11 cellular contexts compared by ENCODE assay signal in genomic region chr7:18530224-18531179, GRCh38. TPM values are rescaled to one million over a fixed set of nuclear protein-coding genes. Genes with fewer than 3 reads are reported as not detected.
DNase-seq lines count a peak whose midpoint lies in the region; ATAC-seq, FAIRE-seq and TF ChIP-seq lines count a peak whose summit lies in the region.
"Had no signal": no experiment of that assay in that cellular context is flagged by ENCODE, and none has a peak within 500 bp of the region (broad histone marks: within the 10 kb centered on the region; RNA-seq: fewer than 3 reads in every experiment).

No MANE protein-coding gene starts in this region.

- no TSS peak for BruUV-seq in GM12878 (replicated peaks; lab: Mats Ljungman, UMichigan)

- no peak overlapping the region; the same call in 1 of the 2 replicates for H2AFZ ChIP-seq in GM12878 (ENCODE audit: control insufficient read depth, low read depth, low read length)
- H2AFZ ChIP-seq: PC-9 had no signal

- no peak for TF ChIP-seq POLR2A in GM12878 (IDR thresholded peaks at IDR 0.05; ENCODE audit: low read depth, low read length)

- no peaks in the 10 kb centered on the region for H3K79me2 ChIP-seq in GM12878 (ENCODE audit: control insufficient read depth, insufficient read depth, low read length)

- POLR2A ChIA-PET in GM12878 (lab: Charles Lee), result interaction anchor here (1.0 kb wide), 1 partner anchor 23 kb away, joined by 3 read pairs; no protein-coding TSS in a partner anchor

- 3% methylated on average over 5 of the region's 5 CpGs for WGBS in GM12878 (ENCODE audit: insufficient coverage, insufficient replicate concordance, low lambda C conversion rate, missing lambda C conversion rate)

- no peak for FAIRE-seq in GM12878 (lab: Jason Lieb, UNC)

- no peak for TF ChIP-seq RAD21 in GM12878 (IDR thresholded peaks at IDR 0.05; ENCODE audit: insufficient read depth, low read depth, low read length)

- no peaks in the 10 kb centered on the region for H3K36me3 ChIP-seq in GM06990 (ENCODE audit: control insufficient read depth, insufficient read depth, low read length)
- no peaks in the 10 kb centered on the region for H3K36me3 ChIP-seq in GM12878 (ENCODE audit: control insufficient read depth in 2 of 2, insufficient read depth in 2 of 2, low read length in 1 of 2)

- TF ChIP-seq CTCF in GM06990 (IDR thresholded peaks at IDR 0.05; ENCODE audit: insufficient read depth, low read length, poor library complexity, severe bottlenecking) (no peak), GM12878 (IDR thresholded peaks at IDR 0.05 in 2 of 3, conservative IDR thresholded peaks at IDR 0.05 in 1 of 3; ENCODE audit: control insufficient read depth in 2 of 3, extremely low read depth in 1 of 3, insufficient read depth in 1 of 3, low read depth in 3 of 3, low read length in 3 of 3) (no peak)

- no peaks in the 10 kb centered on the region for H4K20me1 ChIP-seq in GM12878 (ENCODE audit: control insufficient read depth, insufficient read depth)

- peak; percentile 18 for ATAC-seq in GM19468 (IDR thresholded peaks at IDR 0.05; ENCODE audit: extremely low read depth, unreplicated experiment)
- ATAC-seq in HG03064 (IDR thresholded peaks at IDR 0.05; ENCODE audit: low read depth, unreplicated experiment), result peak; percentile 85
- peak; percentile 52 for ATAC-seq in GM12878
- no peak for ATAC-seq in HG03521 (IDR thresholded peaks at IDR 0.05; ENCODE audit: unreplicated experiment)
- ATAC-seq: activated naive CD4-positive, alpha-beta T cell treated with anti-CD3 and anti-CD28 coated beads, Interleukin-2, amount 50 U/mL, for 72 hours had no signal

- H3K9ac ChIP-seq in GM12878 (ENCODE audit: control insufficient read depth, insufficient read depth, low read length), result no peak overlapping the region

- no peaks in the 10 kb centered on the region for H3K9me3 ChIP-seq in GM12878 (replicated peaks; ENCODE audit: control insufficient read depth, insufficient read depth, low read length)

- SMC1A ChIA-PET in GM12878 (lab: Charles Lee; ENCODE audit: uncharacterized antibody, unreplicated experiment), result interaction anchor here (1.1 kb wide), 1 partner anchor 11 kb away, joined by 7 read pairs; no protein-coding TSS in a partner anchor

- H3K27ac ChIP-seq in GM12878 (ENCODE audit: control insufficient read depth, insufficient read depth), result no peak overlapping the region
- H3K27ac ChIP-seq: PC-9 had no signal

- intact Hi-C loops in GM12878 (cut with micrococcal nuclease; ENCODE audit: unreplicated experiment), result no loop called here

- CTCF ChIA-PET in GM12878 (lab: Yijun Ruan, JAX), result no interaction called here

- H3K4me2 ChIP-seq in GM12878 (ENCODE audit: control insufficient read depth, insufficient read depth), result peak overlapping the region; percentile 44; the same call in 1 of the 2 replicates
- H3K4me2 ChIP-seq: PC-9 had no signal

- H3K4me1 ChIP-seq in GM12878 (ENCODE audit: control insufficient read depth, insufficient read depth, low read length), result no peaks in the 10 kb centered on the region

- in situ Hi-C loops in GM12878 (cut with MboI), result no loop called here

- H3K4me3 ChIP-seq in GM06990 (replicated peaks; ENCODE audit: low read depth, low read length) (0 out of 2 replicates have a peak overlapping the region, but pooled peaks have one; percentile 15), GM12878 (no peak overlapping the region)
- H3K4me3 ChIP-seq: PC-9 had no signal

- TF ChIP-seq EP300 in GM12878 (IDR thresholded peaks at IDR 0.05; ENCODE audit: borderline replicate concordance in 1 of 2, control insufficient read depth in 1 of 2, low read depth in 2 of 2, low read length in 2 of 2), result no peak

- RAD21 ChIA-PET in GM12878 (lab: Charles Lee; ENCODE audit: unreplicated experiment), result no interaction called here

- H3K27me3 ChIP-seq in GM06990 (replicated peaks; ENCODE audit: control insufficient read depth, insufficient read depth, low read length), result no peaks in the 10 kb centered on the region
- H3K27me3 ChIP-seq in GM12878 (replicated peaks in 1 of 2; ENCODE audit: control insufficient read depth in 2 of 2, insufficient read depth in 2 of 2, low read length in 1 of 2), result no peaks in the 10 kb centered on the region

- DNase-seq in GM06990 (ENCODE audit: extremely low read depth, insufficient read length) (no peak), GM12878 (ENCODE audit: low read depth, low spot score) (no peak), NCI-H1048 (lab: John Stamatoyannopoulos, UW) (no peak)
- DNase-seq in activated CD8-positive, alpha-beta memory T cell treated with anti-CD3 and anti-CD28 coated beads, Interleukin-2, amount 50 U/mL, for 4 hours, result no peak
- DNase-seq in stimulated activated naive CD4-positive, alpha-beta T cell (lab: John Stamatoyannopoulos, UW), result no peak
- DNase-seq: PC-9; stimulated activated naive CD4-positive, alpha-beta T cell treated with Interleukin-2 at 50 U/mL for 16 hours had no signal

TF ChIP-seq in GM12878, 131 proteins besides CTCF, POLR2A, EP300 and RAD21:
- TF ChIP-seq REST (IDR thresholded peaks at IDR 0.05; ENCODE audit: low read depth, low read length) (no peak), RBBP5 (conservative IDR thresholded peaks at IDR 0.05) (no peak)

RNA-seq across cellular contexts. Expression of gene HDAC9, which starts 35.0 kb away (rescaled TPM):
- 2.3 and 2.9 TPM in 2 replicates for total RNA-seq in GM12878 (2013; cell fraction: nucleolus; rRNA removed)
- total RNA-seq in GM12878 (2014; rRNA removed), result 0.90 and 2.9 TPM in 2 replicates
- 1.3 and 1.7 TPM in 2 replicates for total RNA-seq in GM12878 (2014; rRNA removed; fragmentation: Illumina TruSeq; extraction: Trizol)
- total RNA-seq in GM12878 (2021), result 0.92 and 1.9 TPM in 2 replicates
- polyA plus RNA-seq in GM12878 (2011; ENCODE audit: low read depth), result 2.9 TPM
- 12.8 and 15.6 TPM in 2 replicates for polyA plus RNA-seq in GM12878 (2011; rRNA removed)
- polyA plus RNA-seq in GM12878 (2011; cell fraction: cytosol; rRNA removed), result 7.0 and 8.4 TPM in 2 replicates
- polyA plus RNA-seq in GM12878 (2011; cell fraction: nucleus; rRNA removed), result 11.0 and 11.6 TPM in 2 replicates
- polyA plus RNA-seq in GM12878 (2012), result 4.5 and 5.7 TPM in 2 replicates
- polyA plus RNA-seq in GM12878 (2014; fragmentation: Illumina TruSeq; extraction: Trizol), result 0.93 and 1.6 TPM in 2 replicates
- under 1 TPM; 0.73 to 0.74 TPM for polyA plus RNA-seq in GM12878 (2014; fragmentation: Nextera tagmentation; extraction: Ambion mirVana)
- polyA plus RNA-seq in GM12878 (2014; rRNA removed), result 0.72 and 1.0 TPM in 2 replicates
- polyA plus RNA-seq in GM12878 (2016; fragmentation: Nextera tagmentation; extraction: Ambion mirVana), result 1 to 10 TPM in 1 of 2 experiments, under 1 TPM in 1; 0.88 to 1.3 TPM
- polyA minus RNA-seq in GM12878 (2011; rRNA and poly(A)+ RNA removed), result 33.5 and 53.8 TPM in 2 replicates
- 9.0 and 10.8 TPM in 2 replicates for polyA minus RNA-seq in GM12878 (2011; cell fraction: cytosol; rRNA and poly(A)+ RNA removed)
- 46.3 and 61.4 TPM in 2 replicates for polyA minus RNA-seq in GM12878 (2011; cell fraction: nucleus; rRNA and poly(A)+ RNA removed)
